ENCODE assay signal across 23 cellular contexts in genomic region chr20:35087355-35087754, GRCh38. TPM values are rescaled to one million over a fixed set of nuclear protein-coding genes. Genes with fewer than 3 reads are reported as not detected.
DNase-seq lines count a peak whose midpoint lies in the region; ATAC-seq lines count a peak whose summit lies in the region.
"Had no signal": no experiment of that assay in that cellular context is flagged by ENCODE, and none has a peak within 500 bp of the region (broad histone marks: within the 10 kb centered on the region; RNA-seq: fewer than 3 reads in every experiment).

No MANE protein-coding gene starts in this region.

- H3K4me3 ChIP-seq in ACC112 (ENCODE audit: low read depth, low read length) = peak overlapping the region; percentile 9; the same call in 1 of the 2 replicates
- H3K4me3 ChIP-seq in naive thymus-derived CD4-positive, alpha-beta T cell (ENCODE audit: low read length) = no peak overlapping the region
- H3K4me3 ChIP-seq: skin epidermis had no signal

- H3K79me2 ChIP-seq in ACC112 (ENCODE audit: control insufficient read depth, insufficient read depth, low read length, unreplicated experiment) = peaks cover 90% of the 10 kb centered on the region

- ATAC-seq in activated CD4-positive, alpha-beta T cell treated with anti-CD3 and anti-CD28 coated beads for 36 hours = no peak
- no peak for ATAC-seq in activated T-helper 17 cell treated with anti-CD3 and anti-CD28 coated beads, Interleukin-2, amount 50 U/mL, for 72 hours (replicated peaks)
- no peak for ATAC-seq in naive thymus-derived CD4-positive, alpha-beta T cell
- ATAC-seq in GM18520 (IDR thresholded peaks at IDR 0.05; ENCODE audit: unreplicated experiment) = no peak
- ATAC-seq: Panc1 had no signal

- peaks cover 29% of the 10 kb centered on the region for H3K4me1 ChIP-seq in ACC112 (ENCODE audit: control insufficient read depth, insufficient read depth, low read length, unreplicated experiment)
- H3K4me1 ChIP-seq in naive thymus-derived CD4-positive, alpha-beta T cell (ENCODE audit: control insufficient read depth in 2 of 2, insufficient read depth in 2 of 2, low read length in 2 of 2) = peaks cover 9 to 17% of the 10 kb centered on the region in 2 donors

- H2AFZ ChIP-seq in ACC112 (ENCODE audit: low read length, unreplicated experiment) = no peak overlapping the region

- H3K9me3 ChIP-seq in naive thymus-derived CD4-positive, alpha-beta T cell (ENCODE audit: control insufficient read depth in 2 of 3, low read length in 3 of 3) = no peaks in the 10 kb centered on the region

- CTCF ChIA-PET in activated CD4-positive, alpha-beta T cell treated with anti-CD3 and anti-CD28 coated beads for 36 hours (lab: Charles Lee) = interaction anchor here (0.9 to 1.9 kb wide), 2 partner anchors 9 to 18 kb away, joined by 3 to 5 read pairs; no protein-coding TSS in a partner anchor
- CTCF ChIA-PET in naive thymus-derived CD4-positive, alpha-beta T cell (lab: Charles Lee) = no interaction called here

- H3K36me3 Mint-ChIP-seq in activated CD4-positive, alpha-beta T cell treated with anti-CD3 and anti-CD28 coated beads for 36 hours (ENCODE audit: low read depth) = peaks cover 14% of the 10 kb centered on the region
- H3K36me3 Mint-ChIP-seq in activated T-helper 17 cell treated with anti-CD3 and anti-CD28 coated beads, Interleukin-2, amount 50 U/mL, for 72 hours (ENCODE audit: low read depth) = peaks cover 32% of the 10 kb centered on the region
- peaks cover 0 to 18% (median 9%) of the 10 kb centered on the region in 5 donors for H3K36me3 Mint-ChIP-seq in naive thymus-derived CD4-positive, alpha-beta T cell

- H3K9me3 Mint-ChIP-seq in activated CD4-positive, alpha-beta T cell treated with anti-CD3 and anti-CD28 coated beads for 36 hours (ENCODE audit: low read depth) = no peaks in the 10 kb centered on the region
- H3K9me3 Mint-ChIP-seq in activated T-helper 17 cell treated with anti-CD3 and anti-CD28 coated beads, Interleukin-2, amount 50 U/mL, for 72 hours = no peaks in the 10 kb centered on the region
- H3K9me3 Mint-ChIP-seq in naive thymus-derived CD4-positive, alpha-beta T cell = no peaks in the 10 kb centered on the region
- H3K9me3 Mint-ChIP-seq: activated naive CD8-positive, alpha-beta T cell treated with anti-CD3 and anti-CD28 coated beads, Interleukin-2, amount 10 ng/mL, durations not matched to agents 7 days and 5 days; memory B cell; type B pancreatic cell had no signal

- no peak for DNase-seq in activated CD4-positive, alpha-beta T cell treated with anti-CD3 and anti-CD28 coated beads for 36 hours
- no peak for DNase-seq in activated CD4-positive, alpha-beta T cell treated with anti-CD3 and anti-CD28 coated beads for 1 hour
- DNase-seq in naive thymus-derived CD4-positive, alpha-beta T cell = no peak
- no peak for DNase-seq in NCI-H1436 (lab: John Stamatoyannopoulos, UW)
- DNase-seq in stimulated activated CD8-positive, alpha-beta memory T cell treated with anti-CD3 and anti-CD28 coated beads, Interleukin-4, amount 100 ng/mL, for 48 hours = no peak
- DNase-seq: activated naive CD8-positive, alpha-beta T cell treated with anti-CD3 and anti-CD28 coated beads, Interleukin-2, amount 10 ng/mL, durations not matched to agents 7 days and 5 days; cerebellar nuclear complex; DMS153; GOT3; hypothalamus; NCI-H1105; NCI-H2029 treated with DMSO at 0.1 percent for 48 hours; NCI-H226; NCI-H69; occipital lobe; SHP77 treated with DMSO at 0.1 percent for 48 hours had no signal

- H3K27me3 ChIP-seq in ACC112 (ENCODE audit: insufficient read depth, low read length) = no peaks in the 10 kb centered on the region
- no peaks in the 10 kb centered on the region for H3K27me3 ChIP-seq in naive thymus-derived CD4-positive, alpha-beta T cell (ENCODE audit: control insufficient read depth in 2 of 2, insufficient read depth in 2 of 2, low read length in 2 of 2)

- H3K4me1 Mint-ChIP-seq in activated CD4-positive, alpha-beta T cell treated with anti-CD3 and anti-CD28 coated beads for 36 hours = peaks cover 56% of the 10 kb centered on the region
- peaks cover 19% of the 10 kb centered on the region for H3K4me1 Mint-ChIP-seq in activated T-helper 17 cell treated with anti-CD3 and anti-CD28 coated beads, Interleukin-2, amount 50 U/mL, for 72 hours
- peaks cover 36 to 71% (median 58%) of the 10 kb centered on the region in 7 donors for H3K4me1 Mint-ChIP-seq in naive thymus-derived CD4-positive, alpha-beta T cell

- peak overlapping the region; percentile 5 for H3K27ac Mint-ChIP-seq in activated CD4-positive, alpha-beta T cell treated with anti-CD3 and anti-CD28 coated beads for 36 hours
- no peak overlapping the region for H3K27ac Mint-ChIP-seq in activated T-helper 17 cell treated with anti-CD3 and anti-CD28 coated beads, Interleukin-2, amount 50 U/mL, for 72 hours
- peak overlapping the region in 5 of 9 donors; percentile 6 to 51 (median 39) for H3K27ac Mint-ChIP-seq in naive thymus-derived CD4-positive, alpha-beta T cell
- H3K27ac Mint-ChIP-seq: activated naive CD8-positive, alpha-beta T cell treated with anti-CD3 and anti-CD28 coated beads, Interleukin-2, amount 10 ng/mL, durations not matched to agents 7 days and 5 days; memory B cell; type B pancreatic cell had no signal

- H3K27me3 Mint-ChIP-seq in activated CD4-positive, alpha-beta T cell treated with anti-CD3 and anti-CD28 coated beads for 36 hours = no peaks in the 10 kb centered on the region
- H3K27me3 Mint-ChIP-seq in activated T-helper 17 cell treated with anti-CD3 and anti-CD28 coated beads, Interleukin-2, amount 50 U/mL, for 72 hours = no peaks in the 10 kb centered on the region
- no peaks in the 10 kb centered on the region for H3K27me3 Mint-ChIP-seq in naive thymus-derived CD4-positive, alpha-beta T cell
- H3K27me3 Mint-ChIP-seq: activated naive CD8-positive, alpha-beta T cell treated with anti-CD3 and anti-CD28 coated beads, Interleukin-2, amount 10 ng/mL, durations not matched to agents 7 days and 5 days; memory B cell; type B pancreatic cell had no signal

- intact Hi-C loops in activated CD4-positive, alpha-beta T cell treated with anti-CD3 and anti-CD28 coated beads for 36 hours (cut with DNase I, micrococcal nuclease) = no loop called here
- intact Hi-C loops in naive thymus-derived CD4-positive, alpha-beta T cell (cut with micrococcal nuclease) = no loop called here

- no peak overlapping the region for H3K4me3 Mint-ChIP-seq in activated CD4-positive, alpha-beta T cell treated with anti-CD3 and anti-CD28 coated beads for 36 hours
- H3K4me3 Mint-ChIP-seq in activated T-helper 17 cell treated with anti-CD3 and anti-CD28 coated beads, Interleukin-2, amount 50 U/mL, for 72 hours = peak overlapping the region; percentile 1
- peak overlapping the region in 1 of 10 donors; percentile 56 for H3K4me3 Mint-ChIP-seq in naive thymus-derived CD4-positive, alpha-beta T cell
- H3K4me3 Mint-ChIP-seq: activated naive CD8-positive, alpha-beta T cell treated with anti-CD3 and anti-CD28 coated beads, Interleukin-2, amount 10 ng/mL, durations not matched to agents 7 days and 5 days; memory B cell; type B pancreatic cell had no signal

- POLR2A ChIA-PET in activated CD4-positive, alpha-beta T cell treated with anti-CD3 and anti-CD28 coated beads for 36 hours (lab: Charles Lee) = no interaction called here
- POLR2A ChIA-PET in naive thymus-derived CD4-positive, alpha-beta T cell (lab: Charles Lee) = interaction anchor here (1.3 kb wide), 1 partner anchor 9 kb away, joined by 4 read pairs; no protein-coding TSS in a partner anchor

- peak overlapping the region; percentile 32 for H3K27ac ChIP-seq in ACC112 (ENCODE audit: low read depth, low read length)
- H3K27ac ChIP-seq in naive thymus-derived CD4-positive, alpha-beta T cell (ENCODE audit: low read depth, low read length) = no peak overlapping the region

- H3K36me3 ChIP-seq in ACC112 (ENCODE audit: insufficient read depth, low read length) = peaks cover 5% of the 10 kb centered on the region; the same call in 1 of the 2 replicates
- H3K36me3 ChIP-seq in naive thymus-derived CD4-positive, alpha-beta T cell (ENCODE audit: control insufficient read depth in 2 of 3, insufficient read depth in 3 of 3, low read length in 3 of 3) = peaks cover 0 to 8% (median 0%) of the 10 kb centered on the region in 3 experiments

RNA-seq across cellular contexts. Expression of gene TRPC4AP, which starts 5.3 kb away (rescaled TPM):
- total RNA-seq in activated CD4-positive, alpha-beta T cell treated with anti-CD3 and anti-CD28 coated beads for 36 hours = 10 to 100 TPM; 36.0 to 39.6 TPM
- 10 to 100 TPM; 34.1 to 54.3 TPM for total RNA-seq in activated T-helper 17 cell treated with anti-CD3 and anti-CD28 coated beads, Interleukin-2, amount 50 U/mL, for 72 hours
- total RNA-seq in naive thymus-derived CD4-positive, alpha-beta T cell = 10 to 100 TPM; 50.5 to 66.0 (median 60.6) TPM
- polyA plus RNA-seq in naive thymus-derived CD4-positive, alpha-beta T cell = 10 to 100 TPM; 45.8 to 72.0 TPM

RNA-seq across cellular contexts. Expression of gene EDEM2, which starts 59.8 kb away (rescaled TPM):
- total RNA-seq in activated CD4-positive, alpha-beta T cell treated with anti-CD3 and anti-CD28 coated beads for 36 hours = 10 to 100 TPM; 16.5 to 18.2 TPM
- total RNA-seq in activated T-helper 17 cell treated with anti-CD3 and anti-CD28 coated beads, Interleukin-2, amount 50 U/mL, for 72 hours = 10 to 100 TPM; 19.2 to 22.9 TPM
- 10 to 100 TPM; 15.4 to 30.9 (median 20.0) TPM for total RNA-seq in naive thymus-derived CD4-positive, alpha-beta T cell
- polyA plus RNA-seq in naive thymus-derived CD4-positive, alpha-beta T cell = 10 to 100 TPM; 27.3 to 38.4 TPM
